Comparison of ENCODE assay signal across 28 cellular contexts in genomic region chr13:92346046-92346445, GRCh38.
"Had no signal": no experiment of that assay in that cellular context is flagged by ENCODE, and none has a peak within 500 bp of the region (broad histone marks: within the 10 kb centered on the region; RNA-seq: fewer than 3 reads in every experiment).

No MANE protein-coding gene starts in this region.

- H3K36me3 Mint-ChIP-seq: activated naive CD8-positive, alpha-beta T cell treated with anti-CD3 and anti-CD28 coated beads for 36 hours; natural killer cell treated with Interleukin-12 subunit alpha and Interleukin-12 subunit beta and Interleukin-15 and Interleukin-18, amount 100 ng/mL, for 72 hours had no signal

- H3K36me3 ChIP-seq: breast epithelium, left lung, pancreas, tibial artery had no signal

- DNase-seq: activated B cell treated with CpG ODN at 0.5 μM for 24 hours; activated CD4-positive, alpha-beta T cell treated with anti-CD3 and anti-CD28 coated beads for 36 hours; activated CD4-positive, alpha-beta T cell treated with anti-CD3 and anti-CD28 coated beads, Interleukin-2, amount 50 U/mL, for 4 hours; activated CD8-positive, alpha-beta memory T cell treated with anti-CD3 and anti-CD28 coated beads for 24 hours; activated CD8-positive, alpha-beta memory T cell treated with anti-CD3 and anti-CD28 coated beads, Interleukin-2, amount 50 U/mL, for 4 hours; activated naive CD4-positive, alpha-beta T cell treated with Interleukin-2 at 50 U/mL for 16 hours; activated naive CD8-positive, alpha-beta T cell treated with anti-CD3 and anti-CD28 coated beads for 36 hours; activated T-cell treated with anti-CD3 and anti-CD28 coated beads, Interleukin-2, amount 50 U/mL, for 24 hours; cerebellar nuclear complex; foreskin fibroblast; immature natural killer cell; kidney glomerular epithelial cell; left lung; midbrain; pancreas; psoas muscle; right cardiac atrium; stimulated activated CD4-positive, alpha-beta T cell treated with anti-CD3 and anti-CD28 coated beads, Interleukin-12 subunit alpha, Interleukin-12 subunit beta, amount 100 ng/mL, for 4 hours; stimulated activated CD4-positive, alpha-beta T cell treated with anti-CD3 and anti-CD28 coated beads, Interleukin-4, amount 100 ng/mL, for 4 hours; substantia nigra; T-helper 1 cell; T-helper 9 cell; tibial artery had no signal

- H3K27ac Mint-ChIP-seq: activated B cell treated with CpG ODN at 0.5 μM for 24 hours; activated CD4-positive, alpha-beta T cell treated with anti-CD3 and anti-CD28 coated beads for 36 hours; activated naive CD8-positive, alpha-beta T cell treated with anti-CD3 and anti-CD28 coated beads for 36 hours; activated T-cell treated with anti-CD3 and anti-CD28 coated beads, Interleukin-2, amount 50 U/mL, for 24 hours; activated T-helper 17 cell treated with anti-CD3 and anti-CD28 coated beads, Interleukin-2, amount 50 U/mL, for 72 hours; immature natural killer cell; natural killer cell treated with Interleukin-12 subunit alpha and Interleukin-12 subunit beta and Interleukin-15 and Interleukin-18, amount 100 ng/mL, for 72 hours; stimulated activated naive CD8-positive, alpha-beta T cell treated with anti-CD3 and anti-CD28 coated beads, Interleukin-15, Interleukin-2, amounts not matched to agents 100 ng/mL and 50 ng/mL, for 24 hours had no signal

- H3K27me3 ChIP-seq: breast epithelium, left lung, pancreas, tibial artery had no signal

- H3K4me3 Mint-ChIP-seq: activated B cell treated with CpG ODN at 0.5 μM for 24 hours; activated CD4-positive, alpha-beta T cell treated with anti-CD3 and anti-CD28 coated beads for 36 hours; activated naive CD8-positive, alpha-beta T cell treated with anti-CD3 and anti-CD28 coated beads for 36 hours; activated T-cell treated with anti-CD3 and anti-CD28 coated beads, Interleukin-2, amount 50 U/mL, for 24 hours; activated T-helper 17 cell treated with anti-CD3 and anti-CD28 coated beads, Interleukin-2, amount 50 U/mL, for 72 hours; immature natural killer cell; natural killer cell treated with Interleukin-12 subunit alpha and Interleukin-12 subunit beta and Interleukin-15 and Interleukin-18, amount 100 ng/mL, for 72 hours; stimulated activated naive CD8-positive, alpha-beta T cell treated with anti-CD3 and anti-CD28 coated beads, Interleukin-15, Interleukin-2, amounts not matched to agents 100 ng/mL and 50 ng/mL, for 24 hours had no signal

- H3K4me3 ChIP-seq: breast epithelium, coronary artery, left lung, pancreas, psoas muscle, tibial artery had no signal

- H3K4me1 ChIP-seq: breast epithelium, left lung, pancreas, psoas muscle, tibial artery had no signal

- H3K4me1 Mint-ChIP-seq: activated B cell treated with CpG ODN at 0.5 μM for 24 hours; activated CD4-positive, alpha-beta T cell treated with anti-CD3 and anti-CD28 coated beads for 36 hours; activated naive CD8-positive, alpha-beta T cell treated with anti-CD3 and anti-CD28 coated beads for 36 hours; activated T-helper 17 cell treated with anti-CD3 and anti-CD28 coated beads, Interleukin-2, amount 50 U/mL, for 72 hours; immature natural killer cell had no signal

- ATAC-seq: activated CD4-positive, alpha-beta T cell treated with anti-CD3 and anti-CD28 coated beads for 36 hours; activated T-helper 17 cell treated with anti-CD3 and anti-CD28 coated beads, Interleukin-2, amount 50 U/mL, for 72 hours; left lung; natural killer cell treated with Interleukin-12 subunit alpha and Interleukin-12 subunit beta and Interleukin-15 and Interleukin-18, amount 100 ng/mL, for 72 hours; pancreas; psoas muscle; right cardiac atrium had no signal

- H3K27ac ChIP-seq: breast epithelium, coronary artery, left lung, pancreas, psoas muscle, tibial artery had no signal

- H3K27me3 Mint-ChIP-seq: activated B cell treated with CpG ODN at 0.5 μM for 24 hours; activated CD4-positive, alpha-beta T cell treated with anti-CD3 and anti-CD28 coated beads for 36 hours; activated naive CD8-positive, alpha-beta T cell treated with anti-CD3 and anti-CD28 coated beads for 36 hours; activated T-cell treated with anti-CD3 and anti-CD28 coated beads, Interleukin-2, amount 50 U/mL, for 24 hours; activated T-helper 17 cell treated with anti-CD3 and anti-CD28 coated beads, Interleukin-2, amount 50 U/mL, for 72 hours; natural killer cell treated with Interleukin-12 subunit alpha and Interleukin-12 subunit beta and Interleukin-15 and Interleukin-18, amount 100 ng/mL, for 72 hours; stimulated activated naive CD8-positive, alpha-beta T cell treated with anti-CD3 and anti-CD28 coated beads, Interleukin-15, Interleukin-2, amounts not matched to agents 100 ng/mL and 50 ng/mL, for 24 hours had no signal

- H3K9me3 ChIP-seq: breast epithelium, left lung, pancreas, psoas muscle, tibial artery had no signal

- H3K9me3 Mint-ChIP-seq: activated T-helper 17 cell treated with anti-CD3 and anti-CD28 coated beads, Interleukin-2, amount 50 U/mL, for 72 hours had no signal
